In the genomic region with DNA sequence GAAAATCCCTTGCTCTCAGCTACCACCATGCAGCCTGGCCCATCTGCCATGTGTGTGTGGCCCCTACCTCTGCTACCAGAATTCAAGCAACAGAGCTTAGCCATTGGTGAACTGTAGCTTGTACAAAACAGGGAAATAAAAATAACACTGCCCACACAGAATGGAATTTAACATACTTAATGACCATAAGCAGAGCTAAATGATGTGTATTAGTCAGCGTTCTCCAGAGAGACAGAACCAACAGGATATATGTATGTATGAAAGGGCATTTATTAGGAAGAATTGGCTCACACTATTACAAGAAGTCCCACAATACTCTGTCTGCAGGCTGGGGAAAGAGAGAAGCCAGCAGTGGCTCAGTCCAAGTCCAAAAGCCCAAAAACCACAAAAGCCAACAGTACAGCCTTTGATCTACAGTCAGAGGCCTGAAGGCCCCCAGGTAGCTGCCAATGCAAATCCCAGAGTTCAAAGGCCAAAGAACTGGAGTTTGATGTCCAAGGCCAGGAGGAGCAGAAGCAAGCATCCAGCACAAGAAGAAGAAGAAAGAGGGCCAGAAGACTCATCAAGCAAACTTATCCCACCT, we compare ENCODE assay signal across 12 cellular contexts.
"Had no signal": no experiment of that assay in that cellular context is flagged by ENCODE, and none has a peak within 500 bp of the region (broad histone marks: within the 10 kb centered on the region; RNA-seq: fewer than 3 reads in every experiment).

No MANE protein-coding gene starts in this region.

- H3K4me3 ChIP-seq: cardiac muscle cell, esophagus squamous epithelium, left ventricle myocardium inferior, ovary, skin epidermis, transverse colon had no signal

- H3K27ac ChIP-seq: cardiac muscle cell, esophagus squamous epithelium, foreskin keratinocyte, left ventricle myocardium inferior, ovary, skin epidermis, transverse colon had no signal

- H3K4me1 ChIP-seq: esophagus squamous epithelium, foreskin keratinocyte, left ventricle myocardium inferior, transverse colon had no signal

- H3K9me3 ChIP-seq: esophagus squamous epithelium, ovary, transverse colon had no signal

- ATAC-seq: activated naive CD4-positive, alpha-beta T cell treated with anti-CD3 and anti-CD28 coated beads, Interleukin-2, amount 50 U/mL, for 72 hours; foreskin keratinocyte had no signal

- H3K36me3 ChIP-seq: cardiac muscle cell, esophagus squamous epithelium, left ventricle myocardium inferior, ovary, transverse colon had no signal

- DNase-seq: activated CD4-positive, CD25-positive, alpha-beta regulatory T cell; activated effector memory CD4-positive, alpha-beta T cell treated with anti-CD3 and anti-CD28 coated beads, Interleukin-2, amount 50 U/mL, for 16 hours; esophagus squamous epithelium; foreskin keratinocyte; head of caudate nucleus; left ventricle myocardium inferior; mesendoderm; ovary; transverse colon had no signal

- H3K27me3 ChIP-seq: cardiac muscle cell, esophagus squamous epithelium, foreskin keratinocyte, ovary, transverse colon had no signal
